ENCODE assay signal across 13 cellular contexts in the genomic region with DNA sequence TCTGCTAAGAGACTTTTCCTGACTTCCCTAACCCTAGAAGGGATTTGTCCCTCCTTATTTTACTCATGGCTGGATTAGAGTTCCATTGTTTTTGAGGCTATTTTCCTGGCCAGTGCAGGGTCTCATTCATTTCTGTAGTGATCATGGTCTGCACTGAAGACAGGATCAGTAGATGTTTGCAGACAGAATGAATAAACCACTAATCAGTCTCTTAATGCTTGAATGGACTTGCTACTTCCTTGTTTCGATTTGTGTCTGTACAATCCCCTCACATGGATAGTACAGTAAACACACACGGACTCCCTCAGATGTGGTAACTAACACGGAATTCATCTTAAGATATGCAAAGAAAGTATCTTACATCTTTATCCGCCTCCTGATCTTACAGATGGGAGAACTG.
DNase-seq lines count a peak whose midpoint lies in the region; ATAC-seq and TF ChIP-seq lines count a peak whose summit lies in the region.
"Had no signal": no experiment of that assay in that cellular context is flagged by ENCODE, and none has a peak within 500 bp of the region (broad histone marks: within the 10 kb centered on the region; RNA-seq: fewer than 3 reads in every experiment).

No MANE protein-coding gene starts in this region.

- no TSS peak for BruUV-seq in OCI-LY7 (replicated peaks; lab: Mats Ljungman, UMichigan)

- H3K27me3 ChIP-seq in gastrocnemius medialis: no peaks in the 10 kb centered on the region

- no peaks in the 10 kb centered on the region for H4K20me1 ChIP-seq in OCI-LY7 (ENCODE audit: insufficient read depth, low read length)

- H3K4me1 ChIP-seq in OCI-LY7 (ENCODE audit: insufficient read depth, low read length, poor library complexity, severe bottlenecking) (peaks cover 16% of the 10 kb centered on the region), gastrocnemius medialis (no peaks in the 10 kb centered on the region)

- H3K4me3 ChIP-seq in OCI-LY7 (ENCODE audit: low read depth, low read length, poor library complexity, severe bottlenecking) (peak overlapping the region; percentile 22), gastrocnemius medialis (no peak overlapping the region)
- H3K4me3 ChIP-seq: esophagus squamous epithelium, GM23338 had no signal

- TF ChIP-seq POLR2A in gastrocnemius medialis (IDR thresholded peaks at IDR 0.05): no peak
- no peak for TF ChIP-seq POLR2A in erythroblast (IDR thresholded peaks at IDR 0.05; ENCODE audit: low read length)

- TF ChIP-seq CTCF in OCI-LY7 (conservative IDR thresholded peaks at IDR 0.05; ENCODE audit: low read length): no peak
- TF ChIP-seq CTCF in gastrocnemius medialis (IDR thresholded peaks at IDR 0.05 in 4 of 5, conservative IDR thresholded peaks at IDR 0.05 in 1 of 5): no peak

- intact Hi-C loops in OCI-LY7 (cut with micrococcal nuclease; ENCODE audit: unreplicated experiment) (no loop called here), gastrocnemius medialis (cut with DNase I; ENCODE audit: low total_unique reads) (no loop called here)

- POLR2A ChIA-PET in OCI-LY7 (lab: Charles Lee): no interaction called here

- peak overlapping the region; percentile 55 for H3K4me2 ChIP-seq in OCI-LY7 (ENCODE audit: low read length)
- H3K4me2 ChIP-seq: GM23338 had no signal

- CTCF ChIA-PET in OCI-LY7 (lab: Charles Lee; ENCODE audit: unreplicated experiment): no interaction called here

- H3K27ac ChIP-seq in OCI-LY7 (ENCODE audit: low read depth, low read length, poor library complexity, severe bottlenecking): peak overlapping the region; percentile 40
- H3K27ac ChIP-seq in gastrocnemius medialis: no peak overlapping the region
- H3K27ac ChIP-seq: esophagus squamous epithelium had no signal

- H3K9me3 ChIP-seq in OCI-LY7 (ENCODE audit: low read length) (no peaks in the 10 kb centered on the region), gastrocnemius medialis (no peaks in the 10 kb centered on the region)
- H3K9me3 ChIP-seq: esophagus squamous epithelium had no signal

- DNase-seq in OCI-LY7 (ENCODE audit: low spot score): peak; percentile 62
- no peak for DNase-seq in gastrocnemius medialis
- DNase-seq in COLO829 (ENCODE audit: low spot score): no peak
- DNase-seq in NCI-H1436 treated with DMSO at 0.1 percent for 48 hours (lab: John Stamatoyannopoulos, UW): no peak
- no peak for DNase-seq in erythroblast (lab: John Stamatoyannopoulos, UW)
- DNase-seq: esophagus squamous epithelium; NCI-H510A; stimulated activated CD4-positive, alpha-beta T cell treated with anti-CD3 and anti-CD28 coated beads, Interleukin-1b, Interleukin-23, amount 100 ng/mL, for 48 hours had no signal

- in situ Hi-C loops in gastrocnemius medialis (cut with MboI; ENCODE audit: low sequenced_read_pairs in 4 of 4): loop anchor here in 1 of 4 donors (25.0 kb wide), 1 partner anchor 861 kb away; no protein-coding TSS in a partner anchor

- ATAC-seq in GM18502 (IDR thresholded peaks at IDR 0.05; ENCODE audit: poor library complexity, unreplicated experiment): peak; percentile 83
- peak; percentile 58 for ATAC-seq in GM19467 (IDR thresholded peaks at IDR 0.05; ENCODE audit: unreplicated experiment)
- peak; percentile 75 for ATAC-seq in HG03039 (IDR thresholded peaks at IDR 0.05; ENCODE audit: unreplicated experiment)
- ATAC-seq in gastrocnemius medialis: no peak
- ATAC-seq: stimulated activated naive CD8-positive, alpha-beta T cell treated with anti-CD3 and anti-CD28 coated beads, Interleukin-15, Interleukin-2, amounts not matched to agents 100 U/mL and 50 U/mL, for 24 hours had no signal

- H3K79me2 ChIP-seq in OCI-LY7 (ENCODE audit: insufficient read depth, low read depth, low read length): no peaks in the 10 kb centered on the region

- H3K36me3 ChIP-seq in OCI-LY7 (ENCODE audit: insufficient read depth, low read length) (no peaks in the 10 kb centered on the region), gastrocnemius medialis (no peaks in the 10 kb centered on the region)
- H3K36me3 ChIP-seq: esophagus squamous epithelium had no signal

- H3K9me2 ChIP-seq in OCI-LY7 (ENCODE audit: insufficient read depth, low read length): no peaks in the 10 kb centered on the region

- peak overlapping the region; percentile 82 for H2AFZ ChIP-seq in OCI-LY7 (ENCODE audit: low read length)
- H2AFZ ChIP-seq: GM23338 had no signal

Comparison
In these comparisons a context has a peak if more than half of its experiments do, and no peak if none do; other contexts are left out.
1. ATAC-seq: peak in GM18502 (single experiment), GM19467 (single experiment) and HG03039 (single experiment); none in gastrocnemius medialis (0 of 2).